9 cellular contexts compared by ENCODE assay signal in genomic region chr10:62049815-62050626, GRCh38.
DNase-seq lines count a peak whose midpoint lies in the region; ATAC-seq and TF ChIP-seq lines count a peak whose summit lies in the region.
"Had no signal": no experiment of that assay in that cellular context is flagged by ENCODE, and none has a peak within 500 bp of the region (broad histone marks: within the 10 kb centered on the region; RNA-seq: fewer than 3 reads in every experiment).

No MANE protein-coding gene starts in this region.

- no peak overlapping the region for H4K8ac ChIP-seq in mesendoderm (ENCODE audit: low read depth, low read length)

- H3K56ac ChIP-seq in mesendoderm (ENCODE audit: low read length): no peak overlapping the region

- no peak overlapping the region for H2BK120ac ChIP-seq in mesendoderm (ENCODE audit: low read depth, low read length)

- no peak overlapping the region for H2AK5ac ChIP-seq in mesendoderm (ENCODE audit: low read length)

- H3K27me3 ChIP-seq in AG04450 (ENCODE audit: control insufficient read depth, insufficient read depth, low read length): no peaks in the 10 kb centered on the region
- H3K27me3 ChIP-seq in mesendoderm (ENCODE audit: insufficient read depth, low read length, poor library complexity): no peaks in the 10 kb centered on the region

- H3K79me1 ChIP-seq in mesendoderm (ENCODE audit: low read length): no peaks in the 10 kb centered on the region

- peaks cover 14% of the 10 kb centered on the region for H3K4me1 ChIP-seq in mesendoderm (ENCODE audit: control insufficient read depth, low read depth, low read length)

- H3K4me2 ChIP-seq in mesendoderm (ENCODE audit: low read length): no peak overlapping the region

- POLR2A ChIA-PET in AG04450 (lab: Yijun Ruan, JAX): interaction anchor here (0.8 to 3.6 kb wide), 14 partner anchors 9 to 587 kb away, joined by 3 to 42 read pairs (median 5); no protein-coding TSS in a partner anchor

- H3K4me1 Mint-ChIP-seq in natural killer cell treated with Interleukin-12 subunit alpha and Interleukin-12 subunit beta and Interleukin-15 and Interleukin-18, amount 100 ng/mL, for 72 hours (ENCODE audit: low read depth in 2 of 2): peaks cover 86 to 88% of the 10 kb centered on the region in 2 donors

- H3K18ac ChIP-seq in mesendoderm (ENCODE audit: low read length): no peak overlapping the region

- no peak for TF ChIP-seq CTCF in AG04450 (IDR thresholded peaks at IDR 0.05; ENCODE audit: low read depth, low read length)

- H3K4ac ChIP-seq in mesendoderm (ENCODE audit: low read depth, low read length): no peak overlapping the region

- H3K27ac Mint-ChIP-seq in natural killer cell treated with Interleukin-12 subunit alpha and Interleukin-12 subunit beta and Interleukin-15 and Interleukin-18, amount 100 ng/mL, for 72 hours: peak overlapping the region; percentile 90 to 92

- H3K27me3 Mint-ChIP-seq in natural killer cell treated with Interleukin-12 subunit alpha and Interleukin-12 subunit beta and Interleukin-15 and Interleukin-18, amount 100 ng/mL, for 72 hours: no peaks in the 10 kb centered on the region

- H3K27ac ChIP-seq in AG04450 (ENCODE audit: low read depth, low read length) (peak overlapping the region; percentile 93), mesendoderm (ENCODE audit: low read depth, low read length) (no peak overlapping the region)

- DNase-seq in AG04450 (ENCODE audit: low read depth, low spot score): no peak
- peak; percentile 41 for DNase-seq in M059J (ENCODE audit: low read depth)
- peak; percentile 47 for DNase-seq in dermis blood vessel endothelial cell
- DNase-seq in natural killer cell treated with Interleukin-12 subunit alpha and Interleukin-12 subunit beta and Interleukin-15 and Interleukin-18, amount 100 ng/mL, for 72 hours (ENCODE audit: low spot score): no peak
- no peak for DNase-seq in COLO829 (ENCODE audit: low spot score)
- no peak for DNase-seq in mesendoderm
- DNase-seq in NCI-H187 treated with DMSO at 0.1 percent for 48 hours (lab: John Stamatoyannopoulos, UW): no peak
- DNase-seq: NCI-H1092 treated with DMSO at 0.1 percent for 48 hours had no signal

- no peaks in the 10 kb centered on the region for H3K79me2 ChIP-seq in mesendoderm (ENCODE audit: control insufficient read depth, insufficient read depth, low read length)

- no peak for ATAC-seq in natural killer cell treated with Interleukin-12 subunit alpha and Interleukin-12 subunit beta and Interleukin-15 and Interleukin-18, amount 100 ng/mL, for 72 hours
- no peak for ATAC-seq in GM21786 (IDR thresholded peaks at IDR 0.05; ENCODE audit: unreplicated experiment)

- H3K36me3 Mint-ChIP-seq in natural killer cell treated with Interleukin-12 subunit alpha and Interleukin-12 subunit beta and Interleukin-15 and Interleukin-18, amount 100 ng/mL, for 72 hours: peaks cover 19% of the 10 kb centered on the region

- no peak overlapping the region for H2BK15ac ChIP-seq in mesendoderm (replicated peaks; ENCODE audit: low read depth)

- H3K9me3 ChIP-seq in AG04450 (ENCODE audit: control insufficient read depth, insufficient read depth, low read length): no peaks in the 10 kb centered on the region

- WGBS in mesendoderm (ENCODE audit: extremely low coverage, insufficient coverage, low lambda C conversion rate): no CpG with 5 or more reads among the region's 3 CpGs

- H2BK5ac ChIP-seq in mesendoderm (ENCODE audit: low read length): no peak overlapping the region

- CTCF ChIA-PET in AG04450 (lab: Charles Lee): interaction anchor here (0.7 to 2.8 kb wide), 5 partner anchors 11 to 213 kb away, joined by 3 to 25 read pairs (median 9); no protein-coding TSS in a partner anchor

- peak overlapping the region; percentile 94 for H3K4me3 ChIP-seq in AG04450 (ENCODE audit: low read depth, low read length)
- no peak overlapping the region for H3K4me3 ChIP-seq in mesendoderm (ENCODE audit: low read length)

- H3K9ac ChIP-seq in mesendoderm (ENCODE audit: low read length): no peak overlapping the region

- H3K23ac ChIP-seq in mesendoderm (ENCODE audit: low read length): no peak overlapping the region

- no peak overlapping the region for H4K5ac ChIP-seq in mesendoderm (ENCODE audit: low read length)

- no peaks in the 10 kb centered on the region for H3K9me3 Mint-ChIP-seq in natural killer cell treated with Interleukin-12 subunit alpha and Interleukin-12 subunit beta and Interleukin-15 and Interleukin-18, amount 100 ng/mL, for 72 hours

- peak overlapping the region; percentile 81 for H3K4me3 Mint-ChIP-seq in natural killer cell treated with Interleukin-12 subunit alpha and Interleukin-12 subunit beta and Interleukin-15 and Interleukin-18, amount 100 ng/mL, for 72 hours

- no peaks in the 10 kb centered on the region for H3K36me3 ChIP-seq in mesendoderm (ENCODE audit: control insufficient read depth, insufficient read depth, low read length)

Comparison
In these comparisons a context has a peak if more than half of its experiments do, and no peak if none do; other contexts are left out.
1. DNase-seq: peak in M059J (single experiment) and dermis blood vessel endothelial cell (single experiment); none in AG04450 (single experiment), natural killer cell treated with Interleukin-12 subunit alpha and Interleukin-12 subunit beta and Interleukin-15 and Interleukin-18, amount 100 ng/mL, for 72 hours (single experiment), COLO829 (single experiment), mesendoderm (single experiment) and NCI-H187 treated with DMSO at 0.1 percent for 48 hours (single experiment).